Comparison of ENCODE assay signal across 7 cellular contexts in the genomic region with DNA sequence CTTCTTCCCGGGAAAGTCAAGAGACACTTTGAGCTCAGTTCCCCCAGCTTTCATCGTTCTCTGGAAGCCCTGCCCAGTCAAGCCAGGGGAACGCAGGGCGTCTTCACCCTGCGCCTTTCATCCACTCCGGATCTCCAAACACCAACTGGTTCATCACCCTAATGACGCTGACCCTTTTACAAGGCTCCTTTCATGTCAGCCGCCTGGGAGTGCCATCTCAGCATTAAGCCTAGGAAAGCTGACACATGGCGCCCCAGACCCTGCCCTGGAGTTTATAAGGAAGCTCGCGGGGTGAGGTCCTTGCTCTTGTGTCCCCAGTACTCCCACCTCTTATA. TPM values are rescaled to one million over a fixed set of nuclear protein-coding genes. Genes with fewer than 3 reads are reported as not detected.
DNase-seq lines count a peak whose midpoint lies in the region; ATAC-seq and TF ChIP-seq lines count a peak whose summit lies in the region.

No MANE protein-coding gene starts in this region.

- peak overlapping the region; percentile 87 for H2AFZ ChIP-seq in Loucy (ENCODE audit: low read length)

- H3K4me1 ChIP-seq in Loucy (ENCODE audit: insufficient read depth, low read length, poor library complexity, severe bottlenecking): peaks cover 47% of the 10 kb centered on the region

- peaks cover 78 to 79% of the 10 kb centered on the region in 2 donors for H3K4me1 Mint-ChIP-seq in natural killer cell

- peaks cover 16% of the 10 kb centered on the region for H4K20me1 ChIP-seq in Loucy (ENCODE audit: insufficient read depth, low read length, poor library complexity, severe bottlenecking)

- H3K4me2 ChIP-seq in Loucy (ENCODE audit: low read depth, low read length, poor library complexity, severe bottlenecking): peak overlapping the region; percentile 92

- ATAC-seq in GM18909 (IDR thresholded peaks at IDR 0.05; ENCODE audit: poor library complexity, unreplicated experiment) (peak; percentile 11), natural killer cell (peak in 1 of 3 donors; percentile 3)

- H3K27me3 Mint-ChIP-seq in natural killer cell (ENCODE audit: low read depth in 2 of 2): no peaks in the 10 kb centered on the region

- intact Hi-C loops in natural killer cell (cut with micrococcal nuclease): loop anchor here (1.0 kb wide), 1 partner anchor 52 kb away; a partner anchor contains a TSS

- H3K27me3 ChIP-seq in Loucy (ENCODE audit: insufficient read depth, low read length, poor library complexity, severe bottlenecking): no peaks in the 10 kb centered on the region

- H3K36me3 ChIP-seq in Loucy (ENCODE audit: insufficient read depth, low read length): no peaks in the 10 kb centered on the region

- peaks cover 0 to 2% of the 10 kb centered on the region in 2 donors for H3K9me3 Mint-ChIP-seq in natural killer cell

- DNase-seq in dedifferentiated amniotic fluid mesenchymal stem cell (ENCODE audit: extremely low spot score): peak; percentile 17
- no peak for DNase-seq in natural killer cell
- no peak for DNase-seq in NCI-H524 treated with DMSO at 0.1 percent for 48 hours (lab: John Stamatoyannopoulos, UW)
- DNase-seq in SW 1271 (lab: John Stamatoyannopoulos, UW): no peak
- no peak for DNase-seq in NCI-H510A (lab: John Stamatoyannopoulos, UW)

- no peaks in the 10 kb centered on the region for H3K36me3 Mint-ChIP-seq in natural killer cell

- H3K9ac ChIP-seq in Loucy (ENCODE audit: low read depth, low read length, poor library complexity, severe bottlenecking): peak overlapping the region; percentile 91

- peaks cover 72% of the 10 kb centered on the region for H3K79me2 ChIP-seq in Loucy (ENCODE audit: insufficient read depth, low read length)

- H3K9me2 ChIP-seq in Loucy (replicated peaks; ENCODE audit: low read depth, low read length): no peaks in the 10 kb centered on the region

- peak overlapping the region; percentile 81 for H3K4me3 ChIP-seq in Loucy (ENCODE audit: low read length, poor library complexity, severe bottlenecking)

- no peaks in the 10 kb centered on the region for H3K9me3 ChIP-seq in Loucy (ENCODE audit: insufficient read depth, low read depth, low read length)

- no peaks in the 10 kb centered on the region for H3F3A ChIP-seq in Loucy (ENCODE audit: low read depth)

- peak overlapping the region; percentile 96 to 99 for H3K27ac Mint-ChIP-seq in natural killer cell

- peak overlapping the region; percentile 99 for H3K4me3 Mint-ChIP-seq in natural killer cell

- no peak for TF ChIP-seq CTCF in Loucy (conservative IDR thresholded peaks at IDR 0.05; ENCODE audit: low read length)
- no peak for TF ChIP-seq CTCF in natural killer cell (IDR thresholded peaks at IDR 0.05)

RNA-seq across cellular contexts. Expression of a gene that starts 0.6 kb away (rescaled TPM):
- 100 to 1,000 TPM; 123 to 159 (median 149) TPM for total RNA-seq in natural killer cell

RNA-seq across cellular contexts. Expression of a gene that starts 2.1 kb away (rescaled TPM):
- 10 to 100 TPM; 17.5 to 20.9 (median 19.3) TPM for total RNA-seq in natural killer cell

RNA-seq across cellular contexts. Expression of a gene that starts 32.6 kb away (rescaled TPM):
- total RNA-seq in natural killer cell: under 1 TPM; 0.25 to 0.28 (median 0.26) TPM

RNA-seq across cellular contexts. Expression of a gene that starts 51.2 kb away (rescaled TPM):
- total RNA-seq in natural killer cell: 10 to 100 TPM; 32.4 to 44.8 (median 38.2) TPM
